11 cellular contexts compared by ENCODE assay signal in the genomic region with DNA sequence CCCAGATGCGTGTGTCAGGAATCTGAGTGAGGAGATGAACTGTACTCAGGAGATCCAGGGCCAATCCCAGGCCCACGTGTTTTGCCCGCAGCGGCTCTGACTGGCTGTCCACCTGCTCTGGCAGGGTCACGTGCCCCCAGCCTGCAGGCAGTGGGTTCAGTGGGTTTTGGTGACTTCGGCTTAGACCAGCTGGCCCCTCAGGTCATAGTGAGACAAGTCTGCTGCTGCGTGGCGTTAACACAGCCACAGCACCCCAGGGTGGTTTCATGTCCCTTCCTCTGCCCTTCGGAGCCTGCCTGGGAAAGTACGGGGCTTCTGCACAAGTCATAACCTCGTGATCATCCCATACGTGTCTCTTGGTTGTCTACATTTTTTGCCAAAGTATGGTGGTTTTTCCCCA. TPM values are rescaled to one million over a fixed set of nuclear protein-coding genes. Genes with fewer than 3 reads are reported as not detected.
DNase-seq lines count a peak whose midpoint lies in the region; ATAC-seq and TF ChIP-seq lines count a peak whose summit lies in the region.
"Had no signal": no experiment of that assay in that cellular context is flagged by ENCODE, and none has a peak within 500 bp of the region (broad histone marks: within the 10 kb centered on the region; RNA-seq: fewer than 3 reads in every experiment).

No MANE protein-coding gene starts in this region.

- H3K36me3 Mint-ChIP-seq in activated naive CD8-positive, alpha-beta T cell treated with anti-CD3 and anti-CD28 coated beads, Interleukin-2, amount 50 U/mL, for 24 hours (ENCODE audit: low read depth), result no peaks in the 10 kb centered on the region
- H3K36me3 Mint-ChIP-seq in neural crest cell (ENCODE audit: low read depth), result no peaks in the 10 kb centered on the region

- no peak overlapping the region for H3K4me3 ChIP-seq in HCT116 (replicated peaks in 1 of 2; ENCODE audit: low read depth in 1 of 2, low read length in 2 of 2)

- no peak for TF ChIP-seq RAD21 in HCT116 (IDR thresholded peaks at IDR 0.05; ENCODE audit: low read depth)

- no TSS peak for BruUV-seq in HCT116 (replicated peaks; lab: Mats Ljungman, UMichigan)

- H3K79me2 ChIP-seq in HCT116 (ENCODE audit: insufficient read depth, low read length), result peaks cover 69% of the 10 kb centered on the region

- H3K9me3 ChIP-seq in HCT116 (ENCODE audit: control insufficient read depth in 1 of 2, insufficient read depth in 1 of 2, low read depth in 1 of 2, low read length in 2 of 2), result no peaks in the 10 kb centered on the region
- H3K9me3 ChIP-seq: gastroesophageal sphincter, uterus had no signal

- H3K4me3 Mint-ChIP-seq in activated naive CD8-positive, alpha-beta T cell treated with anti-CD3 and anti-CD28 coated beads, Interleukin-2, amount 50 U/mL, for 24 hours, result peak overlapping the region; percentile 83
- peak overlapping the region; percentile 89 for H3K4me3 Mint-ChIP-seq in neural crest cell

- H2AFZ ChIP-seq in HCT116 (ENCODE audit: low read depth, low read length, poor library complexity, severe bottlenecking), result no peak overlapping the region

- TF ChIP-seq CTCF in GM10248 (IDR thresholded peaks at IDR 0.05; ENCODE audit: control extremely low read depth, extremely low read depth, low read depth, missing control alignments), result no peak
- TF ChIP-seq CTCF in HCT116 (IDR thresholded peaks at IDR 0.05 in 2 of 3, conservative IDR thresholded peaks at IDR 0.05 in 1 of 3; ENCODE audit: borderline replicate concordance in 1 of 3, insufficient read depth in 1 of 3, low read depth in 2 of 3, low read length in 2 of 3), result no peak
- TF ChIP-seq CTCF in neural crest cell (conservative IDR thresholded peaks at IDR 0.05), result no peak

- RAD21 ChIA-PET in HCT116 (lab: Charles Lee; ENCODE audit: low non-redundant PET in 1 of 2, low total read pairs in 2 of 2, uncharacterized antibody in 2 of 2, unreplicated experiment in 2 of 2), result no interaction called here

- H3K4me2 ChIP-seq in HCT116 (ENCODE audit: low read length), result peak overlapping the region; percentile 86; the same call in 1 of the 2 replicates

- POLR2A ChIA-PET in GM10248 (lab: Yijun Ruan, JAX) (no interaction called here), HCT116 (lab: Charles Lee) (no interaction called here)

- CTCF ChIA-PET in GM10248 (lab: Yijun Ruan, JAX) (interaction anchor here (1.6 kb wide), 1 partner anchor 31 kb away, joined by 8 read pairs; no protein-coding TSS in a partner anchor), HCT116 (lab: Charles Lee) (no interaction called here)

- H3K9me3 Mint-ChIP-seq in activated naive CD8-positive, alpha-beta T cell treated with anti-CD3 and anti-CD28 coated beads, Interleukin-2, amount 50 U/mL, for 24 hours, result no peaks in the 10 kb centered on the region
- no peaks in the 10 kb centered on the region for H3K9me3 Mint-ChIP-seq in neural crest cell

- TF ChIP-seq POLR2A in HCT116 (IDR thresholded peaks at IDR 0.05; ENCODE audit: borderline replicate concordance, extremely low read depth, insufficient read depth, insufficient read length), result no peak

- H3K27ac Mint-ChIP-seq in activated naive CD8-positive, alpha-beta T cell treated with anti-CD3 and anti-CD28 coated beads, Interleukin-2, amount 50 U/mL, for 24 hours, result peak overlapping the region; percentile 53
- H3K27ac Mint-ChIP-seq in neural crest cell (ENCODE audit: unreplicated experiment), result no peak overlapping the region

- ATAC-seq in HCT116, result no peak
- peak; percentile 18 for ATAC-seq in activated naive CD8-positive, alpha-beta T cell treated with anti-CD3 and anti-CD28 coated beads, Interleukin-2, amount 50 U/mL, for 24 hours
- ATAC-seq: gastroesophageal sphincter had no signal

- DNase-seq in GM10248 (ENCODE audit: extremely low spot score) (peak; percentile 55), HCT116 (ENCODE audit: low read depth, low spot score) (no peak), neural crest cell (ENCODE audit: low read depth, low spot score) (no peak), SKM-1 (lab: John Stamatoyannopoulos, UW; ENCODE audit: unreplicated experiment) (no peak), RKO (ENCODE audit: low spot score) (no peak), AG08395 (ENCODE audit: low spot score) (no peak)
- DNase-seq in activated naive CD8-positive, alpha-beta T cell treated with anti-CD3 and anti-CD28 coated beads, Interleukin-2, amount 50 U/mL, for 24 hours, result no peak
- no peak for DNase-seq in activated CD8-positive, alpha-beta memory T cell treated with anti-CD3 and anti-CD28 coated beads, Interleukin-2, amount 50 U/mL, for 48 hours
- DNase-seq: activated naive CD4-positive, alpha-beta T cell treated with Interleukin-2 at 50 U/mL for 16 hours; uterus had no signal

- H3K9me2 ChIP-seq in HCT116 (ENCODE audit: insufficient read depth), result no peaks in the 10 kb centered on the region

- intact Hi-C loops in HCT116 (cut with micrococcal nuclease), result no loop called here

- H3K27ac ChIP-seq in HCT116 (ENCODE audit: low read depth, low read length), result no peak overlapping the region
- H3K27ac ChIP-seq: gastroesophageal sphincter, uterus had no signal

- peaks cover 0 to 5% of the 10 kb centered on the region in 2 experiments; a peak in 1 of 4 replicates for H3K36me3 ChIP-seq in HCT116 (ENCODE audit: control insufficient read depth in 1 of 2, insufficient read depth in 2 of 2, low read length in 2 of 2)
- H3K36me3 ChIP-seq: uterus had no signal

- no peaks in the 10 kb centered on the region for H3K27me3 ChIP-seq in HCT116 (ENCODE audit: insufficient read depth, low read length)
- H3K27me3 ChIP-seq: gastroesophageal sphincter, uterus had no signal

- H3K4me1 Mint-ChIP-seq in activated naive CD8-positive, alpha-beta T cell treated with anti-CD3 and anti-CD28 coated beads, Interleukin-2, amount 50 U/mL, for 24 hours, result peaks cover 64% of the 10 kb centered on the region
- H3K4me1 Mint-ChIP-seq in neural crest cell, result peaks cover 31% of the 10 kb centered on the region

- no peak overlapping the region for H3K9ac ChIP-seq in HCT116 (ENCODE audit: low read length)

- no peaks in the 10 kb centered on the region for H4K20me1 ChIP-seq in HCT116 (ENCODE audit: insufficient read depth)

- no peaks in the 10 kb centered on the region for H3K27me3 Mint-ChIP-seq in activated naive CD8-positive, alpha-beta T cell treated with anti-CD3 and anti-CD28 coated beads, Interleukin-2, amount 50 U/mL, for 24 hours
- H3K27me3 Mint-ChIP-seq in neural crest cell (ENCODE audit: low read depth), result peaks cover 13% of the 10 kb centered on the region

- H3K4me1 ChIP-seq in HCT116 (ENCODE audit: control insufficient read depth in 1 of 2, insufficient read depth in 2 of 2, low read length in 2 of 2), result peaks cover 15 to 41% of the 10 kb centered on the region in 2 experiments; a peak in 3 of 4 replicates

TF ChIP-seq in HCT116, 20 proteins besides CTCF, POLR2A, EP300 and RAD21 (continues in another document):
- TF ChIP-seq SP1 (IDR thresholded peaks at IDR 0.05; ENCODE audit: low read depth), result no peak
- no peak for TF ChIP-seq YY1 (IDR thresholded peaks at IDR 0.05; ENCODE audit: extremely low read depth, insufficient replicate concordance, low read depth, low read length)
- TF ChIP-seq FOSL1 (IDR thresholded peaks at IDR 0.05; ENCODE audit: low read depth), result no peak
- TF ChIP-seq JUND (IDR thresholded peaks at IDR 0.05), result no peak
- no peak for TF ChIP-seq SIN3A (IDR thresholded peaks at IDR 0.05; ENCODE audit: low read depth)
- no peak for TF ChIP-seq ZFX (IDR thresholded peaks at IDR 0.05)
- no peak for TF ChIP-seq ELF1 (IDR thresholded peaks at IDR 0.05; ENCODE audit: borderline replicate concordance, low read depth)
- no peak for TF ChIP-seq TCF7L2 (IDR thresholded peaks at IDR 0.05; ENCODE audit: borderline replicate concordance, extremely low read depth, insufficient read depth, insufficient read length)
- TF ChIP-seq CEBPB (IDR thresholded peaks at IDR 0.05; ENCODE audit: low read depth), result no peak
- TF ChIP-seq, protein P1, sequence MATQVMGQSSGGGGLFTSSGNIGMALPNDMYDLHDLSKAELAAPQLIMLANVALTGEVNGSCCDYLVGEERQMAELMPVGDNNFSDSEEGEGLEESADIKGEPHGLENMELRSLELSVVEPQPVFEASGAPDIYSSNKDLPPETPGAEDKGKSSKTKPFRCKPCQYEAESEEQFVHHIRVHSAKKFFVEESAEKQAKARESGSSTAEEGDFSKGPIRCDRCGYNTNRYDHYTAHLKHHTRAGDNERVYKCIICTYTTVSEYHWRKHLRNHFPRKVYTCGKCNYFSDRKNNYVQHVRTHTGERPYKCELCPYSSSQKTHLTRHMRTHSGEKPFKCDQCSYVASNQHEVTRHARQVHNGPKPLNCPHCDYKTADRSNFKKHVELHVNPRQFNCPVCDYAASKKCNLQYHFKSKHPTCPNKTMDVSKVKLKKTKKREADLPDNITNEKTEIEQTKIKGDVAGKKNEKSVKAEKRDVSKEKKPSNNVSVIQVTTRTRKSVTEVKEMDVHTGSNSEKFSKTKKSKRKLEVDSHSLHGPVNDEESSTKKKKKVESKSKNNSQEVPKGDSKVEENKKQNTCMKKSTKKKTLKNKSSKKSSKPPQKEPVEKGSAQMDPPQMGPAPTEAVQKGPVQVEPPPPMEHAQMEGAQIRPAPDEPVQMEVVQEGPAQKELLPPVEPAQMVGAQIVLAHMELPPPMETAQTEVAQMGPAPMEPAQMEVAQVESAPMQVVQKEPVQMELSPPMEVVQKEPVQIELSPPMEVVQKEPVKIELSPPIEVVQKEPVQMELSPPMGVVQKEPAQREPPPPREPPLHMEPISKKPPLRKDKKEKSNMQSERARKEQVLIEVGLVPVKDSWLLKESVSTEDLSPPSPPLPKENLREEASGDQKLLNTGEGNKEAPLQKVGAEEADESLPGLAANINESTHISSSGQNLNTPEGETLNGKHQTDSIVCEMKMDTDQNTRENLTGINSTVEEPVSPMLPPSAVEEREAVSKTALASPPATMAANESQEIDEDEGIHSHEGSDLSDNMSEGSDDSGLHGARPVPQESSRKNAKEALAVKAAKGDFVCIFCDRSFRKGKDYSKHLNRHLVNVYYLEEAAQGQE (IDR thresholded peaks at IDR 0.05; ENCODE audit: low read depth), result no peak
- TF ChIP-seq SRF (IDR thresholded peaks at IDR 0.05; ENCODE audit: low read depth), result no peak
- TF ChIP-seq EZH2 (IDR thresholded peaks at IDR 0.05), result no peak
- TF ChIP-seq POLR2AphosphoS5 (IDR thresholded peaks at IDR 0.05; ENCODE audit: low read depth, low read length), result no peak

RNA-seq across cellular contexts. Expression of a gene that starts 2.6 kb away (rescaled TPM):
- 124 TPM for total RNA-seq in HCT116 (2021; ENCODE audit: unreplicated experiment)
- polyA plus RNA-seq in HCT116 (2012), result 52.2 and 69.8 TPM in 2 replicates
- 118 and 121 TPM in 2 replicates for total RNA-seq in neural crest cell
